ENCODE assay signal across 11 cellular contexts in genomic region chr6:127570739-127571389, GRCh38.
DNase-seq lines count a peak whose midpoint lies in the region; ATAC-seq lines count a peak whose summit lies in the region.
"Had no signal": no experiment of that assay in that cellular context is flagged by ENCODE, and none has a peak within 500 bp of the region (broad histone marks: within the 10 kb centered on the region; RNA-seq: fewer than 3 reads in every experiment).

No MANE protein-coding gene starts in this region.

- H3K79me2 ChIP-seq in ACC112 (ENCODE audit: control insufficient read depth, insufficient read depth, low read length, unreplicated experiment): no peaks in the 10 kb centered on the region

- no peak overlapping the region for H3K9ac ChIP-seq in SK-N-MC (ENCODE audit: insufficient read length)

- peak overlapping the region; percentile 26 for H2AFZ ChIP-seq in ACC112 (ENCODE audit: low read length, unreplicated experiment)

- no peaks in the 10 kb centered on the region for H3K27me3 ChIP-seq in ACC112 (ENCODE audit: insufficient read depth, low read length)

- DNase-seq in SK-N-MC (ENCODE audit: low read depth, low spot score) (no peak), DMS114 treated with DMSO at 0.1 percent for 48 hours (lab: John Stamatoyannopoulos, UW; ENCODE audit: unreplicated experiment) (no peak), NCI-H2081 (lab: John Stamatoyannopoulos, UW) (no peak), head of caudate nucleus (no peak)
- DNase-seq in stimulated activated CD4-positive, alpha-beta T cell treated with anti-CD3 and anti-CD28 coated beads, Interleukin-1b, Interleukin-23, amount 100 ng/mL, for 48 hours: no peak
- DNase-seq: NCI-H1105 had no signal

- H3K9me3 ChIP-seq in SK-N-MC (ENCODE audit: low read depth, low read length): no peaks in the 10 kb centered on the region

- intact Hi-C loops in head of caudate nucleus (cut with DNase I): no loop called here

- peak; percentile 88 for ATAC-seq in GM19023 (IDR thresholded peaks at IDR 0.05; ENCODE audit: unreplicated experiment)
- ATAC-seq in HG02852 (IDR thresholded peaks at IDR 0.05; ENCODE audit: unreplicated experiment): peak; percentile 95
- ATAC-seq: Right ventricle myocardium inferior had no signal

- 0 out of 2 replicates have a peak overlapping the region, but pooled peaks have one; percentile 8 for H3K4me3 ChIP-seq in ACC112 (ENCODE audit: low read depth, low read length)
- 0 out of 2 replicates have a peak overlapping the region, but pooled peaks have one; percentile 8 for H3K4me3 ChIP-seq in SK-N-MC

- peak overlapping the region; percentile 70 for H3K27ac ChIP-seq in ACC112 (ENCODE audit: low read depth, low read length)
- no peak overlapping the region for H3K27ac ChIP-seq in SK-N-MC
- H3K27ac ChIP-seq: C4-2B had no signal

- no peaks in the 10 kb centered on the region for H3K36me3 ChIP-seq in ACC112 (ENCODE audit: insufficient read depth, low read length)
- no peaks in the 10 kb centered on the region for H3K36me3 ChIP-seq in SK-N-MC (ENCODE audit: insufficient read depth, low read length)

- H3K4me1 ChIP-seq in ACC112 (ENCODE audit: control insufficient read depth, insufficient read depth, low read length, unreplicated experiment): peaks cover 9% of the 10 kb centered on the region
